In the genomic region with DNA sequence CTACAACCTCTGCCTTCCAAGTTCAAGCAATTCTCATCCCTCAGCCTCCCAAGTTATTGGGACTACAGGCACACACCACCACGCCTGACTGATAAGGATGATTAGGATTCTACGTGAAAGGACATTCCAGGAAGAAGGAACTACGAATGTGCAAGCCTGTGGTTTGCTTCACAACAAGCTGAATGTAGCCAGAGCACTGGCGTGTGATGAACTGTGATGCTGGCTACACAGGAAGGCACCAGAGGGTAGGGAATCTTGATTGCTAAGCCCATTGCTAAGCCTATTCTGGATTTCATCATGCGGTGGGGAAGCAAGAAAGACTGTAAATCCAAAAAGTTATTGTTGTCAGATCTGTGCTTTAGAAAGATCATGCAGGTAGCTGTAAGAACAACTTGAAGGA, we compare ENCODE assay signal across 16 cellular contexts.
"Had no signal": no experiment of that assay in that cellular context is flagged by ENCODE, and none has a peak within 500 bp of the region (broad histone marks: within the 10 kb centered on the region; RNA-seq: fewer than 3 reads in every experiment).

No MANE protein-coding gene starts in this region.

- H3K27ac Mint-ChIP-seq: activated CD8-positive, alpha-beta memory T cell treated with anti-CD3 and anti-CD28 coated beads, Interleukin-2, amount 10 ng/mL, durations not matched to agents 7 days and 5 days; activated naive CD8-positive, alpha-beta T cell treated with anti-CD3 and anti-CD28 coated beads, Interleukin-2, amount 10 ng/mL, durations not matched to agents 7 days and 5 days; stimulated activated naive CD8-positive, alpha-beta T cell treated with anti-CD3 and anti-CD28 coated beads, Interleukin-15, Interleukin-2, amounts not matched to agents 100 ng/mL and 50 ng/mL, for 24 hours; T-helper 2 cell treated with Interferon-gamma antibody and Interleukin-4, amounts not matched to agents 5 μg/mL and 100 μg/mL, for 36 hours had no signal

- H3K27me3 Mint-ChIP-seq: stimulated activated naive CD8-positive, alpha-beta T cell treated with anti-CD3 and anti-CD28 coated beads, Interleukin-15, Interleukin-2, amounts not matched to agents 100 ng/mL and 50 ng/mL, for 24 hours had no signal

- H3K36me3 ChIP-seq: left ventricle myocardium inferior, upper lobe of right lung had no signal

- H3K27ac ChIP-seq: left ventricle myocardium inferior, upper lobe of right lung had no signal

- DNase-seq: activated CD4-positive, alpha-beta T cell treated with anti-CD3 and anti-CD28 coated beads, Interleukin-2, amount 50 U/mL, for 48 hours; activated CD4-positive, CD25-positive, alpha-beta regulatory T cell treated with anti-CD3 and anti-CD28 coated beads, Interleukin-2, amount 50 U/mL, for 72 hours; activated CD8-positive, alpha-beta memory T cell treated with anti-CD3 and anti-CD28 coated beads, Interleukin-2, amount 10 ng/mL, durations not matched to agents 7 days and 5 days; activated gamma-delta T cell; activated naive CD8-positive, alpha-beta T cell treated with anti-CD3 and anti-CD28 coated beads, Interleukin-2, amount 10 ng/mL, durations not matched to agents 7 days and 5 days; activated T-cell treated with anti-CD3 and anti-CD28 coated beads, Interleukin-2, amount 50 U/mL, for 48 hours; central memory CD4-positive, alpha-beta T cell; cortex of kidney; effector memory CD4-positive, alpha-beta T cell; left ventricle myocardium inferior; stimulated activated CD4-positive, alpha-beta T cell treated with anti-CD3 and anti-CD28 coated beads, Interleukin-4, amount 100 ng/mL, for 1 hour; stimulated activated CD8-positive, alpha-beta memory T cell treated with anti-CD3 and anti-CD28 coated beads, Interleukin-4, amount 100 ng/mL, for 48 hours; SW 1271; upper lobe of right lung had no signal

- H3K9me3 Mint-ChIP-seq: activated naive CD8-positive, alpha-beta T cell treated with anti-CD3 and anti-CD28 coated beads, Interleukin-2, amount 10 ng/mL, durations not matched to agents 7 days and 5 days; stimulated activated naive CD8-positive, alpha-beta T cell treated with anti-CD3 and anti-CD28 coated beads, Interleukin-15, Interleukin-2, amounts not matched to agents 100 ng/mL and 50 ng/mL, for 24 hours; T-helper 2 cell treated with Interferon-gamma antibody and Interleukin-4, amounts not matched to agents 5 μg/mL and 100 μg/mL, for 36 hours had no signal

- H3K9me3 ChIP-seq: left ventricle myocardium inferior, upper lobe of right lung had no signal

- H3K4me3 ChIP-seq: left ventricle myocardium inferior, upper lobe of right lung had no signal

- ATAC-seq: activated CD8-positive, alpha-beta memory T cell treated with anti-CD3 and anti-CD28 coated beads, Interleukin-2, amount 10 ng/mL, durations not matched to agents 7 days and 5 days; upper lobe of right lung had no signal

- H3K4me1 ChIP-seq: left ventricle myocardium inferior, upper lobe of right lung had no signal

- H3K36me3 Mint-ChIP-seq: activated CD8-positive, alpha-beta memory T cell treated with anti-CD3 and anti-CD28 coated beads, Interleukin-2, amount 10 ng/mL, durations not matched to agents 7 days and 5 days; activated naive CD8-positive, alpha-beta T cell treated with anti-CD3 and anti-CD28 coated beads, Interleukin-2, amount 10 ng/mL, durations not matched to agents 7 days and 5 days had no signal

- H3K4me3 Mint-ChIP-seq: activated CD8-positive, alpha-beta memory T cell treated with anti-CD3 and anti-CD28 coated beads, Interleukin-2, amount 10 ng/mL, durations not matched to agents 7 days and 5 days; activated naive CD8-positive, alpha-beta T cell treated with anti-CD3 and anti-CD28 coated beads, Interleukin-2, amount 10 ng/mL, durations not matched to agents 7 days and 5 days; stimulated activated naive CD8-positive, alpha-beta T cell treated with anti-CD3 and anti-CD28 coated beads, Interleukin-15, Interleukin-2, amounts not matched to agents 100 ng/mL and 50 ng/mL, for 24 hours; T-helper 2 cell treated with Interferon-gamma antibody and Interleukin-4, amounts not matched to agents 5 μg/mL and 100 μg/mL, for 36 hours had no signal
